2 cellular contexts compared by ENCODE assay signal in genomic region chr11:7080900-7081299, GRCh38.
TF ChIP-seq lines count a peak whose summit lies in the region.

No MANE protein-coding gene starts in this region.

TF ChIP-seq in K562, 482 proteins besides CTCF, POLR2A, EP300 and RAD21 (continues in another document):
- TF ChIP-seq HMG20B (CRISPR knock-in tag; IDR thresholded peaks at IDR 0.05) (no peak), MAFF (IDR thresholded peaks at IDR 0.05; ENCODE audit: low read length) (no peak), ZNF384 (IDR thresholded peaks at IDR 0.05; ENCODE audit: low read depth, low read length) (no peak), IRF1 (CRISPR knock-in tag; IDR thresholded peaks at IDR 0.05; ENCODE audit: borderline replicate concordance) (no peak), E2F1 (CRISPR knock-in tag; IDR thresholded peaks at IDR 0.05) (no peak), RBM22 (IDR thresholded peaks at IDR 0.05; ENCODE audit: low read depth, low read length, poor library complexity, severe bottlenecking) (no peak), ADNP (tag; IDR thresholded peaks at IDR 0.05) (no peak), DDX20 (tag; IDR thresholded peaks at IDR 0.05; ENCODE audit: low read depth) (no peak), FOXM1 (IDR thresholded peaks at IDR 0.05; ENCODE audit: low read depth) (no peak), FOXM1 (CRISPR knock-in tag; IDR thresholded peaks at IDR 0.05; ENCODE audit: low read depth) (no peak), SAP30 (IDR thresholded peaks at IDR 0.05; ENCODE audit: borderline replicate concordance, insufficient read depth, low read depth, low read length, poor library complexity, severe bottlenecking) (no peak), RBM39 (optimal IDR thresholded peaks at IDR 0.05; ENCODE audit: low read depth, low read length) (no peak), ZNF3 (CRISPR knock-in tag; IDR thresholded peaks at IDR 0.05) (no peak), ZNF551 (CRISPR knock-in tag; IDR thresholded peaks at IDR 0.05) (no peak), CBFA2T3 (IDR thresholded peaks at IDR 0.05) (peak; percentile 84), HEY1 (CRISPR knock-in tag; IDR thresholded peaks at IDR 0.05; ENCODE audit: borderline replicate concordance) (no peak), ZNF274 (IDR thresholded peaks at IDR 0.05; ENCODE audit: borderline replicate concordance, low read depth, low read length) (no peak), TCF3 (CRISPR knock-in tag; IDR thresholded peaks at IDR 0.05) (peak; percentile 73)
- TF ChIP-seq, protein P1, sequence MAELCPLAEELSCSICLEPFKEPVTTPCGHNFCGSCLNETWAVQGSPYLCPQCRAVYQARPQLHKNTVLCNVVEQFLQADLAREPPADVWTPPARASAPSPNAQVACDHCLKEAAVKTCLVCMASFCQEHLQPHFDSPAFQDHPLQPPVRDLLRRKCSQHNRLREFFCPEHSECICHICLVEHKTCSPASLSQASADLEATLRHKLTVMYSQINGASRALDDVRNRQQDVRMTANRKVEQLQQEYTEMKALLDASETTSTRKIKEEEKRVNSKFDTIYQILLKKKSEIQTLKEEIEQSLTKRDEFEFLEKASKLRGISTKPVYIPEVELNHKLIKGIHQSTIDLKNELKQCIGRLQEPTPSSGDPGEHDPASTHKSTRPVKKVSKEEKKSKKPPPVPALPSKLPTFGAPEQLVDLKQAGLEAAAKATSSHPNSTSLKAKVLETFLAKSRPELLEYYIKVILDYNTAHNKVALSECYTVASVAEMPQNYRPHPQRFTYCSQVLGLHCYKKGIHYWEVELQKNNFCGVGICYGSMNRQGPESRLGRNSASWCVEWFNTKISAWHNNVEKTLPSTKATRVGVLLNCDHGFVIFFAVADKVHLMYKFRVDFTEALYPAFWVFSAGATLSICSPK (IDR thresholded peaks at IDR 0.05; ENCODE audit: borderline replicate concordance), result no peak

TF ChIP-seq in H1, 55 proteins besides CTCF, POLR2A, EP300 and RAD21:
- no peak for TF ChIP-seq EGR1 (IDR thresholded peaks at IDR 0.05; ENCODE audit: borderline replicate concordance, low read depth, low read length)
- TF ChIP-seq RNF2 (IDR thresholded peaks at IDR 0.05; ENCODE audit: borderline replicate concordance, low read depth, low read length, missing control alignments, poor library complexity, severe bottlenecking), result no peak
- TF ChIP-seq, protein P2, sequence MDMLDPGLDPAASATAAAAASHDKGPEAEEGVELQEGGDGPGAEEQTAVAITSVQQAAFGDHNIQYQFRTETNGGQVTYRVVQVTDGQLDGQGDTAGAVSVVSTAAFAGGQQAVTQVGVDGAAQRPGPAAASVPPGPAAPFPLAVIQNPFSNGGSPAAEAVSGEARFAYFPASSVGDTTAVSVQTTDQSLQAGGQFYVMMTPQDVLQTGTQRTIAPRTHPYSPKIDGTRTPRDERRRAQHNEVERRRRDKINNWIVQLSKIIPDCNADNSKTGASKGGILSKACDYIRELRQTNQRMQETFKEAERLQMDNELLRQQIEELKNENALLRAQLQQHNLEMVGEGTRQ (IDR thresholded peaks at IDR 0.05; ENCODE audit: low read length), result no peak
- TF ChIP-seq EZH2 (IDR thresholded peaks at IDR 0.05; ENCODE audit: low read depth, low read length, severe bottlenecking), result no peak
- TF ChIP-seq PHF8 (conservative IDR thresholded peaks at IDR 0.05; ENCODE audit: low read depth, low read length), result no peak
